ENCODE assay signal across 1 cellular context in the genomic region with DNA sequence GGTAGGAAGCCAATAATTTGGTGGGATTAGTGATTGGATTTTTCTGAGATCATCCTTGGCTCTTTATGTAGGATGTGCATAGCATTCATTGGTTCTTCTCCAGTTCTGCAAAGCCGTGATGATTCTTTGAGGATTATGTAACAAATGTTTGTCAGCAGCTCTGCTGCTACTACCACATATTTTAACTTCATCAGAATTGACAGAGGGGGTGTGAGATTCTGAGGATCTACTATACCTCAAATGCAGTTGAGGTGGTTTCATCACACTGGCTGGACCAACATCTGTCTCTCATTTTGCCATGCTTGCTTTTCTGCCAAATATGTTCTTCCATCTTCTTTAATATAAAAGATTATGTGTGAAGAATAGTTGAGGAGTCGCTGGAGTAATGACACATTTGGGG.
TF ChIP-seq lines count a peak whose summit lies in the region.

No MANE protein-coding gene starts in this region.

TF ChIP-seq in SK-N-SH treated with all-trans-retinoic acid at 6 μM for 48 hours, 23 proteins besides CTCF, POLR2A, EP300 and RAD21 (continued from another document):
- TF ChIP-seq, protein P1, sequence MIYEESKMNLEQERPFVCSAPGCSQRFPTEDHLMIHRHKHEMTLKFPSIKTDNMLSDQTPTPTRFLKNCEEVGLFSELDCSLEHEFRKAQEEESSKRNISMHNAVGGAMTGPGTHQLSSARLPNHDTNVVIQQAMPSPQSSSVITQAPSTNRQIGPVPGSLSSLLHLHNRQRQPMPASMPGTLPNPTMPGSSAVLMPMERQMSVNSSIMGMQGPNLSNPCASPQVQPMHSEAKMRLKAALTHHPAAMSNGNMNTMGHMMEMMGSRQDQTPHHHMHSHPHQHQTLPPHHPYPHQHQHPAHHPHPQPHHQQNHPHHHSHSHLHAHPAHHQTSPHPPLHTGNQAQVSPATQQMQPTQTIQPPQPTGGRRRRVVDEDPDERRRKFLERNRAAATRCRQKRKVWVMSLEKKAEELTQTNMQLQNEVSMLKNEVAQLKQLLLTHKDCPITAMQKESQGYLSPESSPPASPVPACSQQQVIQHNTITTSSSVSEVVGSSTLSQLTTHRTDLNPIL (CRISPR knock-in tag; IDR thresholded peaks at IDR 0.05; ENCODE audit: low read depth), result no peak
- TF ChIP-seq PPARA (CRISPR knock-in tag; IDR thresholded peaks at IDR 0.05; ENCODE audit: borderline replicate concordance), result no peak
- no peak for TF ChIP-seq ZNF8 (CRISPR knock-in tag; IDR thresholded peaks at IDR 0.05)
- TF ChIP-seq ZNF70 (CRISPR knock-in tag; IDR thresholded peaks at IDR 0.05), result no peak
